14 cellular contexts compared by ENCODE assay signal in the genomic region with DNA sequence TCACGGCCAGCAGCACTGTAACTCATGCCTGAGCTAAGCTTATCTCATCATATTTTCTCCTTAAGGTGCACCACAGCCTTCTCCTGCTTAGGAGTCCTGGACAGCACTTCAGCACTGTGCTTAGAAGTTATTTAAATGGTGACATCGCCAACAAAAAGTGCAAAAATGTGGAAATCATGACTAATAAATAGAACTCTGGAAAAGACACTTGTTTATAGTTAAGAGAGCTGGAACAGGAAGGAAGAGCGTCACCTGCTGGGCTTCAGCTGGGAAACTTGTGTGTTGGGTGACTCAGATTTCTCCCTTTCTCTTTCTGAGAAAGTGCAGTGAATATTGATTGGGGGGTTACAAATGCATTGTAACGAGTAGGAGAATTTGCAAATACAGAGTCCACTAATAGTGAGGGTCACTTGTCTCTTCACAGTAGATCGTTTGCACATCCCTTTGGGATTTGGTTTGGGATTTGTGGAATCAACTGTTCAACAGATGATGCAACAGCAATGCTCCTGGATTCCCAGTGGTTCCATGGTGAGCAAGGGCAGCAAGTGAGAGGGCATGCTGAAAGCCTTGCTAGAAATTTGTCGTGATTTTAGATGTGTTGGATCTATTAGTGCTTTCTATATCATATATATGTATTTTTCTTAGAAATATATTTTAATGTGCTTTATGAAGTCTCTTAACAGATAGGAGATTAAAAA.
A peak's percentile ranks its signal among the peaks of the same experiment; 100 is the strongest.
DNase-seq lines count a peak whose midpoint lies in the region; ATAC-seq and TF ChIP-seq lines count a peak whose summit lies in the region.
"Had no signal": no experiment of that assay in that cellular context is flagged by ENCODE, and none has a peak within 500 bp of the region (broad histone marks: within the 10 kb centered on the region; RNA-seq: fewer than 3 reads in every experiment).

No MANE protein-coding gene starts in this region.

- no peak overlapping the region for H3K18ac ChIP-seq in H9 (ENCODE audit: insufficient read length, low read depth, low read length)

- peak; percentile 79 for DNase-seq in A673 (ENCODE audit: low spot score)
- DNase-seq in H9 = no peak
- DNase-seq in RPMI8226 = peak; percentile 29
- peak; percentile 70 for DNase-seq in fibroblast of villous mesenchyme (ENCODE audit: low read depth)
- no peak for DNase-seq in natural killer cell
- DNase-seq in osteoblast (ENCODE audit: insufficient read length, low spot score, missing footprints) = no peak
- DNase-seq in NCI-H446 treated with DMSO at 0.1 percent for 48 hours (lab: John Stamatoyannopoulos, UW) = no peak
- DNase-seq in putamen (ENCODE audit: low spot score) = no peak
- DNase-seq: NCI-H2081 treated with DMSO at 0.1 percent for 48 hours, T-helper 9 cell had no signal

- peaks cover 11% of the 10 kb centered on the region for H3K4me1 ChIP-seq in A673 (ENCODE audit: insufficient read depth, low read length, poor library complexity, severe bottlenecking)
- H3K4me1 ChIP-seq in H9 (ENCODE audit: insufficient read depth, low read length) = no peaks in the 10 kb centered on the region
- no peaks in the 10 kb centered on the region for H3K4me1 ChIP-seq in osteoblast (ENCODE audit: insufficient read depth, low read length)
- H3K4me1 ChIP-seq: right atrium auricular region had no signal

- no peak overlapping the region for H4K5ac ChIP-seq in H9 (ENCODE audit: insufficient read length, low read depth, low read length)

- H2BK12ac ChIP-seq in H9 (ENCODE audit: insufficient read length, low read depth, low read length) = no peak overlapping the region

- H3K4me3 ChIP-seq in A673 (ENCODE audit: low read depth, low read length, poor library complexity, severe bottlenecking) = no peak overlapping the region
- H3K4me3 ChIP-seq in fibroblast of villous mesenchyme (ENCODE audit: low read depth, low read length) = no peak overlapping the region
- H3K4me3 ChIP-seq in osteoblast (ENCODE audit: insufficient read depth, low read length) = no peak overlapping the region
- H3K4me3 ChIP-seq: K562, right atrium auricular region, tibial nerve had no signal

- H3T11ph ChIP-seq in H9 (ENCODE audit: low read length) = no peak overlapping the region

- H3K9me3 ChIP-seq in A673 (ENCODE audit: low read depth, low read length, poor library complexity, severe bottlenecking) (no peaks in the 10 kb centered on the region), H9 (ENCODE audit: control insufficient read depth, low read depth, low read length) (no peaks in the 10 kb centered on the region), osteoblast (ENCODE audit: low read depth, low read length) (no peaks in the 10 kb centered on the region)
- H3K9me3 ChIP-seq: tibial nerve had no signal

- POLR2A ChIA-PET in A673 (lab: Charles Lee; ENCODE audit: low non-redundant PET) = no interaction called here

- H3K4me1 Mint-ChIP-seq in H9 (peaks cover 5 to 6% of the 10 kb centered on the region in 2 experiments), natural killer cell (no peaks in the 10 kb centered on the region)

- H3K4ac ChIP-seq in H9 (ENCODE audit: low read depth, low read length) = no peak overlapping the region

- no peaks in the 10 kb centered on the region for H3K27me3 ChIP-seq in A673 (replicated peaks; ENCODE audit: insufficient read depth, low read depth, low read length, poor library complexity)
- H3K27me3 ChIP-seq in H9 (ENCODE audit: insufficient read depth, low read length) = no peaks in the 10 kb centered on the region
- H3K27me3 ChIP-seq in osteoblast (ENCODE audit: insufficient read depth, low read length) = no peaks in the 10 kb centered on the region
- H3K27me3 ChIP-seq: right atrium auricular region, tibial nerve had no signal

- H3K56ac ChIP-seq in H9 (ENCODE audit: insufficient read length, low read depth, low read length) = no peak overlapping the region

- H3K4me3 Mint-ChIP-seq in H9 = no peak overlapping the region
- no peak overlapping the region for H3K4me3 Mint-ChIP-seq in natural killer cell

- H2AFZ ChIP-seq in H9 (ENCODE audit: low read length) (peak overlapping the region; percentile 82), osteoblast (ENCODE audit: low read length) (no peak overlapping the region)

- no peaks in the 10 kb centered on the region for H3K23me2 ChIP-seq in H9 (ENCODE audit: insufficient read length, low read depth, low read length, poor library complexity, severe bottlenecking)

- H3K79me1 ChIP-seq in H9 (ENCODE audit: insufficient read depth, low read depth, low read length, poor library complexity, severe bottlenecking) = no peaks in the 10 kb centered on the region

- no peaks in the 10 kb centered on the region for H3K36me3 ChIP-seq in A673 (ENCODE audit: insufficient read depth, low read length, poor library complexity, severe bottlenecking)
- no peaks in the 10 kb centered on the region for H3K36me3 ChIP-seq in osteoblast (ENCODE audit: insufficient read depth, low read length)
- H3K36me3 ChIP-seq: right atrium auricular region had no signal

- TF ChIP-seq CTCF in A673 (conservative IDR thresholded peaks at IDR 0.05; ENCODE audit: low read depth, low read length) = peak; percentile 75
- TF ChIP-seq CTCF in H9 (conservative IDR thresholded peaks at IDR 0.05) = peak; percentile 45; the same call in 2 of the 3 replicates
- TF ChIP-seq CTCF in fibroblast of villous mesenchyme (IDR thresholded peaks at IDR 0.05; ENCODE audit: insufficient read depth, low read depth, low read length) = peak; percentile 50
- no peak for TF ChIP-seq CTCF in natural killer cell (IDR thresholded peaks at IDR 0.05)
- TF ChIP-seq CTCF in osteoblast (IDR thresholded peaks at IDR 0.05; ENCODE audit: extremely low read depth, low read depth, low read length) = no peak

- H2BK120ac ChIP-seq in H9 (ENCODE audit: low read depth, low read length, poor library complexity, severe bottlenecking) = no peak overlapping the region

- ATAC-seq in natural killer cell = no peak
- ATAC-seq: activated naive CD4-positive, alpha-beta T cell treated with anti-CD3 and anti-CD28 coated beads, Interleukin-2, amount 50 U/mL, for 72 hours; K562 had no signal

- CTCF ChIA-PET in A673 (lab: Charles Lee) = interaction anchor here (0.6 kb wide), 1 partner anchor 15 kb away, joined by 3 read pairs; no protein-coding TSS in a partner anchor

- H2BK15ac ChIP-seq in H9 (ENCODE audit: low read depth, low read length) = no peak overlapping the region

- no peak overlapping the region for H3K9ac ChIP-seq in H9 (ENCODE audit: extremely low read depth, insufficient read length, low read length)

- H3K14ac ChIP-seq in H9 (ENCODE audit: insufficient read depth, low read length) = no peak overlapping the region

- no peak overlapping the region for H2BK5ac ChIP-seq in H9 (ENCODE audit: insufficient read length, low read length)

- H4K20me1 ChIP-seq in H9 (ENCODE audit: control insufficient read depth, insufficient read depth, insufficient read length) (no peaks in the 10 kb centered on the region), osteoblast (ENCODE audit: insufficient read depth, low read length) (no peaks in the 10 kb centered on the region)

- no peaks in the 10 kb centered on the region for H3K36me3 Mint-ChIP-seq in H9 (ENCODE audit: insufficient read depth in 1 of 3, low read depth in 3 of 3)
- no peaks in the 10 kb centered on the region for H3K36me3 Mint-ChIP-seq in natural killer cell
- H3K36me3 Mint-ChIP-seq: activated naive CD4-positive, alpha-beta T cell treated with anti-CD3 and anti-CD28 coated beads, Interleukin-2, amount 50 U/mL, for 72 hours had no signal

- H2AK5ac ChIP-seq in H9 (ENCODE audit: insufficient read length, low read length) = no peak overlapping the region

- peak overlapping the region; percentile 14 for H3K27ac ChIP-seq in A673 (ENCODE audit: low read depth, low read length, poor library complexity, severe bottlenecking)
- no peak overlapping the region for H3K27ac ChIP-seq in H9 (ENCODE audit: insufficient read length, low read depth, low read length)
- no peak overlapping the region for H3K27ac ChIP-seq in osteoblast (ENCODE audit: low read depth, low read length)
- H3K27ac ChIP-seq: right atrium auricular region, tibial nerve had no signal

- H3K9me3 Mint-ChIP-seq in H9 (no peaks in the 10 kb centered on the region), natural killer cell (peaks cover 0 to 3% of the 10 kb centered on the region in 2 donors)

- intact Hi-C loops in A673 (cut with micrococcal nuclease; ENCODE audit: unreplicated experiment) (loop anchor here (10.0 kb wide), 3 partner anchors 230 to 640 kb away; no protein-coding TSS in a partner anchor), natural killer cell (cut with micrococcal nuclease) (no loop called here)

- H4K91ac ChIP-seq in H9 (ENCODE audit: insufficient read length, low read depth, low read length) = no peak overlapping the region

- no TSS peak for BruUV-seq in A673 (replicated peaks; lab: Mats Ljungman, UMichigan)

- no peak overlapping the region for H2BK20ac ChIP-seq in H9 (ENCODE audit: low read depth, low read length, poor library complexity, severe bottlenecking)

- H3K27me3 Mint-ChIP-seq in H9 (ENCODE audit: low read depth) (no peaks in the 10 kb centered on the region; the same call in 1 of the 2 replicates), natural killer cell (ENCODE audit: low read depth in 2 of 2) (peaks cover 5 to 15% of the 10 kb centered on the region in 2 donors)

- WGBS in H9 (ENCODE audit: extremely low coverage, insufficient read length, low lambda C conversion rate) = no CpG with 5 or more reads among the region's 6 CpGs

- H3K79me2 ChIP-seq in H9 (ENCODE audit: insufficient read depth, low read length) (no peaks in the 10 kb centered on the region), osteoblast (ENCODE audit: insufficient read depth, low read length) (no peaks in the 10 kb centered on the region)

- H4K8ac ChIP-seq in H9 (replicated peaks; ENCODE audit: insufficient read length, low read depth, low read length) = no peak overlapping the region

- H3K27ac Mint-ChIP-seq in H9 = peak overlapping the region; percentile 2 to 27 (median 23); a peak in 4 of 7 replicates
- no peak overlapping the region for H3K27ac Mint-ChIP-seq in natural killer cell
- H3K27ac Mint-ChIP-seq: activated naive CD4-positive, alpha-beta T cell treated with anti-CD3 and anti-CD28 coated beads, Interleukin-2, amount 50 U/mL, for 72 hours had no signal

- H3K23ac ChIP-seq in H9 (ENCODE audit: insufficient read length, low read depth, low read length) = no peak overlapping the region

- H3K4me2 ChIP-seq in H9 (ENCODE audit: insufficient read depth, insufficient read length, low read length) = no peak overlapping the region
- H3K4me2 ChIP-seq in osteoblast (ENCODE audit: insufficient read depth, low read length) = no peak overlapping the region

Comparison
In these comparisons a context has a peak if more than half of its experiments do, and no peak if none do; other contexts are left out.
1. DNase-seq: peak in A673 (single experiment), RPMI8226 (single experiment) and fibroblast of villous mesenchyme (single experiment); none in H9 (single experiment), natural killer cell (single experiment), osteoblast (single experiment), NCI-H446 treated with DMSO at 0.1 percent for 48 hours (single experiment) and putamen (single experiment).
2. CTCF ChIP-seq: peak in A673 (single experiment), H9 (single experiment) and fibroblast of villous mesenchyme (single experiment); none in natural killer cell (single experiment) and osteoblast (single experiment).
3. H3K27ac Mint-ChIP-seq: peak in H9 (3 of 3); none in natural killer cell (0 of 2).